In the genomic region with DNA sequence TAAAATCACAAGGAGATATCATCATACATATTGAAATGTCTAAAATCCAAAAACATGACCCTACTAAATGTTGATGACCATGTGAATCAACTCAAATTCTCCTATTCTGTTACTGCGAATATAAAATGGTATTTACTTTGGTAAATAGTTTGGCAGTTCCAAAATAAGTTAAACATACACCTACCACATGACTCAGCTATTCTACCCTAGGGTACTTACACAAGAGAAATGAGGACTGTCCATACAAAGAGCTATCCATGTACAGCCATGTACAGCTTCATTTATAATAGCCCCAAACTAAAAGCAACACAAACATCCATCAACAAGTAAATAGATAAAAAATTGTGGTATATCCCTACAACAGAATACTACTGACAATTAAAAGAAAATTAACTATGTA, we compare ENCODE assay signal across 23 cellular contexts.
"Had no signal": no experiment of that assay in that cellular context is flagged by ENCODE, and none has a peak within 500 bp of the region (broad histone marks: within the 10 kb centered on the region; RNA-seq: fewer than 3 reads in every experiment).

No MANE protein-coding gene starts in this region.

- H3K4me2 ChIP-seq: hepatocyte had no signal

- FAIRE-seq: endometrium, frontal cortex, kidney had no signal

- H3K4me1 ChIP-seq: colonic mucosa, esophagus muscularis mucosa, foreskin keratinocyte, gastroesophageal sphincter, heart left ventricle, left lung, lower lobe of right lung had no signal

- H3K27ac ChIP-seq: colonic mucosa, esophagus muscularis mucosa, foreskin keratinocyte, gastroesophageal sphincter, heart left ventricle, hepatocyte, left lung, lower lobe of right lung had no signal

- ATAC-seq: effector memory CD8-positive, alpha-beta T cell; foreskin keratinocyte; gastroesophageal sphincter; heart left ventricle; left lung; left ventricle myocardium superior; lower lobe of right lung; mucosa of descending colon had no signal

- H3K4me3 ChIP-seq: colonic mucosa, esophagus muscularis mucosa, gastroesophageal sphincter, heart left ventricle, hepatocyte, left lung, lower lobe of right lung, mucosa of descending colon had no signal

- H3K27me3 ChIP-seq: colonic mucosa, esophagus muscularis mucosa, gastroesophageal sphincter, heart left ventricle, hepatocyte, left lung had no signal

- DNase-seq: colonic mucosa; cortex of kidney; effector CD8-positive, alpha-beta T cell; effector memory CD8-positive, alpha-beta T cell; endodermal cell; foreskin keratinocyte; heart left ventricle; hypothalamus; immature natural killer cell; islet precursor cell; kidney; kidney glomerular epithelial cell; left lung; left ventricle myocardium superior; lower lobe of right lung; mesenchymal stem cell; mucosa of descending colon; naive B cell had no signal

- H3K36me3 ChIP-seq: colonic mucosa, esophagus muscularis mucosa, gastroesophageal sphincter, heart left ventricle, left lung, lower lobe of right lung had no signal

- H3K9me3 ChIP-seq: colonic mucosa, esophagus muscularis mucosa, gastroesophageal sphincter, heart left ventricle, left lung, lower lobe of right lung, mucosa of descending colon had no signal
